ENCODE assay signal across 9 cellular contexts in the genomic region with DNA sequence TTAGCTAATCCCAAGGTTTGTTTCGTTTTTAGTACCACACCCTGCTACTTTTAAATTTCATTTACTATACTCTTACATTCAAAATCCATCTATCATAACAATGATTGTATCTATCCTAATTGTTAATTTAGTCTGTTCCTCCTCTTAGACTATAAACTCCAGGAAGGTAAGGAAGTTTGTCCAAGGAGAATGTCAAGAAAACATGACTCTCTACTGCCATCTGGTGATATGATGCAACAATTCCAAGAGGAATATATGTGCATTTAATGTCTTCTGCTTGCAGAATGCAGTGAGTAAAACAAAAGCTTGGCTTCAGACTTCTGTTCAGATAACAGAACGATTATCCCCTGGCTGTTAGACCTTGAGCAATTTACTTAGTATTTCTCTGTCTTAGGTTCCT.
DNase-seq lines count a peak whose midpoint lies in the region; ATAC-seq and TF ChIP-seq lines count a peak whose summit lies in the region.
"Had no signal": no experiment of that assay in that cellular context is flagged by ENCODE, and none has a peak within 500 bp of the region (broad histone marks: within the 10 kb centered on the region; RNA-seq: fewer than 3 reads in every experiment).

No MANE protein-coding gene starts in this region.

- no peaks in the 10 kb centered on the region for H3K9me2 ChIP-seq in SU-DHL-6 (replicated peaks; ENCODE audit: insufficient read depth, low read length)

- H2AFZ ChIP-seq in SU-DHL-6 (ENCODE audit: low read depth, low read length, severe bottlenecking): no peak overlapping the region

- H3K27ac ChIP-seq in SU-DHL-6 (ENCODE audit: low read depth, low read length): no peak overlapping the region

- no peak overlapping the region for H3K9ac ChIP-seq in SU-DHL-6 (ENCODE audit: low read length)

- peak; percentile 29 for TF ChIP-seq CTCF in SU-DHL-6 (IDR thresholded peaks at IDR 0.05; ENCODE audit: insufficient read depth, low read length, poor library complexity, severe bottlenecking)

- H3K79me2 ChIP-seq in SU-DHL-6 (ENCODE audit: insufficient read depth, low read length): no peaks in the 10 kb centered on the region

- peak; percentile 57 for ATAC-seq in GM21367 (IDR thresholded peaks at IDR 0.05; ENCODE audit: unreplicated experiment)
- ATAC-seq in HG02852 (IDR thresholded peaks at IDR 0.05; ENCODE audit: unreplicated experiment): no peak

- no peaks in the 10 kb centered on the region for H3K36me3 ChIP-seq in SU-DHL-6 (ENCODE audit: low read length)

- H3K27me3 ChIP-seq in SU-DHL-6 (ENCODE audit: low read length): no peaks in the 10 kb centered on the region

- DNase-seq in CMK (ENCODE audit: low read depth): peak; percentile 1
- DNase-seq in NAMALWA (ENCODE audit: low spot score): peak; percentile 58
- peak; percentile 1 for DNase-seq in hepatic stellate cell (ENCODE audit: low spot score)
- DNase-seq in activated CD8-positive, alpha-beta memory T cell treated with anti-CD3 and anti-CD28 coated beads for 24 hours: no peak
- no peak for DNase-seq in SHP77 treated with DMSO at 0.1 percent for 48 hours (lab: John Stamatoyannopoulos, UW)
- DNase-seq: naive B cell had no signal

- H3F3A ChIP-seq in SU-DHL-6 (ENCODE audit: insufficient read depth): no peaks in the 10 kb centered on the region

- H3K4me2 ChIP-seq in SU-DHL-6 (ENCODE audit: low read depth, low read length, poor library complexity, severe bottlenecking): no peak overlapping the region

- H3K4me3 ChIP-seq in SU-DHL-6 (ENCODE audit: insufficient read depth, low read length, poor library complexity, severe bottlenecking): no peak overlapping the region

- H4K20me1 ChIP-seq in SU-DHL-6 (ENCODE audit: low read depth, low read length): no peaks in the 10 kb centered on the region

- H3K9me3 ChIP-seq in SU-DHL-6 (ENCODE audit: insufficient read depth, low read length): no peaks in the 10 kb centered on the region

Comparison
In these comparisons a context has a peak if more than half of its experiments do, and no peak if none do; other contexts are left out.
1. DNase-seq: peak in CMK (single experiment), NAMALWA (single experiment) and hepatic stellate cell (single experiment); none in activated CD8-positive, alpha-beta memory T cell treated with anti-CD3 and anti-CD28 coated beads for 24 hours (single experiment) and SHP77 treated with DMSO at 0.1 percent for 48 hours (single experiment).